Comparison of ENCODE assay signal across 8 cellular contexts in genomic region chr6:159608961-159609673, GRCh38.
DNase-seq lines count a peak whose midpoint lies in the region; ATAC-seq, FAIRE-seq and TF ChIP-seq lines count a peak whose summit lies in the region.

No MANE protein-coding gene starts in this region.

- H3K79me2 ChIP-seq in Loucy (ENCODE audit: insufficient read depth, low read length) = no peaks in the 10 kb centered on the region

- no peak overlapping the region for H3K9ac ChIP-seq in Loucy (ENCODE audit: low read depth, low read length, poor library complexity, severe bottlenecking)

- H3K4me1 ChIP-seq in left ventricle myocardium inferior (no peaks in the 10 kb centered on the region), Loucy (ENCODE audit: insufficient read depth, low read length, poor library complexity, severe bottlenecking) (no peaks in the 10 kb centered on the region)

- intact Hi-C loops in left ventricle myocardium inferior (cut with micrococcal nuclease) (no loop called here), cardiac septum (cut with DNase I) (no loop called here)

- no peaks in the 10 kb centered on the region for H3K36me3 ChIP-seq in left ventricle myocardium inferior
- no peaks in the 10 kb centered on the region for H3K36me3 ChIP-seq in Loucy (ENCODE audit: insufficient read depth, low read length)

- DNase-seq in left ventricle myocardium inferior = no peak
- DNase-seq in cardiac septum (ENCODE audit: low spot score) = no peak
- DNase-seq in epithelial cell of prostate (ENCODE audit: low read depth, low spot score) = peak; percentile 37
- peak; percentile 14 for DNase-seq in urothelium cell line (ENCODE audit: low spot score)
- DNase-seq in NCI-H1092 treated with DMSO at 0.1 percent for 48 hours (lab: John Stamatoyannopoulos, UW) = no peak
- no peak for DNase-seq in DMS114 treated with DMSO at 0.1 percent for 48 hours (lab: John Stamatoyannopoulos, UW; ENCODE audit: unreplicated experiment)

- H3K9me3 ChIP-seq in left ventricle myocardium inferior (replicated peaks) (peaks cover 22% of the 10 kb centered on the region), Loucy (ENCODE audit: insufficient read depth, low read depth, low read length) (no peaks in the 10 kb centered on the region)

- no peak for FAIRE-seq in urothelium cell line (lab: Jason Lieb, UNC)

- ATAC-seq in HG03108 (IDR thresholded peaks at IDR 0.05; ENCODE audit: unreplicated experiment) = no peak

- H3K27ac ChIP-seq in left ventricle myocardium inferior (replicated peaks) (peak overlapping the region; percentile 11), epithelial cell of prostate (no peak overlapping the region)

- no peaks in the 10 kb centered on the region for H4K20me1 ChIP-seq in Loucy (ENCODE audit: insufficient read depth, low read length, poor library complexity, severe bottlenecking)

- TF ChIP-seq CTCF in left ventricle myocardium inferior (IDR thresholded peaks at IDR 0.05; ENCODE audit: borderline replicate concordance) = peak; percentile 37
- TF ChIP-seq CTCF in Loucy (conservative IDR thresholded peaks at IDR 0.05; ENCODE audit: low read length) = peak; percentile 70

- no peak overlapping the region for H3K4me2 ChIP-seq in Loucy (ENCODE audit: low read depth, low read length, poor library complexity, severe bottlenecking)

- H3K27me3 ChIP-seq in left ventricle myocardium inferior (ENCODE audit: low read depth) (no peaks in the 10 kb centered on the region), Loucy (ENCODE audit: insufficient read depth, low read length, poor library complexity, severe bottlenecking) (no peaks in the 10 kb centered on the region)

- H3K9me2 ChIP-seq in Loucy (replicated peaks; ENCODE audit: low read depth, low read length) = no peaks in the 10 kb centered on the region

- H2AFZ ChIP-seq in Loucy (ENCODE audit: low read length) = no peak overlapping the region

- H3K4me3 ChIP-seq in left ventricle myocardium inferior = no peak overlapping the region
- no peak overlapping the region for H3K4me3 ChIP-seq in Loucy (ENCODE audit: low read length, poor library complexity, severe bottlenecking)

- no peaks in the 10 kb centered on the region for H3F3A ChIP-seq in Loucy (ENCODE audit: low read depth)

Comparison
In these comparisons a context has a peak if more than half of its experiments do, and no peak if none do; other contexts are left out.
1. DNase-seq: peak in epithelial cell of prostate (single experiment) and urothelium cell line (single experiment); none in left ventricle myocardium inferior (single experiment), cardiac septum (single experiment), NCI-H1092 treated with DMSO at 0.1 percent for 48 hours (single experiment) and DMS114 treated with DMSO at 0.1 percent for 48 hours (single experiment).